In the genomic region with DNA sequence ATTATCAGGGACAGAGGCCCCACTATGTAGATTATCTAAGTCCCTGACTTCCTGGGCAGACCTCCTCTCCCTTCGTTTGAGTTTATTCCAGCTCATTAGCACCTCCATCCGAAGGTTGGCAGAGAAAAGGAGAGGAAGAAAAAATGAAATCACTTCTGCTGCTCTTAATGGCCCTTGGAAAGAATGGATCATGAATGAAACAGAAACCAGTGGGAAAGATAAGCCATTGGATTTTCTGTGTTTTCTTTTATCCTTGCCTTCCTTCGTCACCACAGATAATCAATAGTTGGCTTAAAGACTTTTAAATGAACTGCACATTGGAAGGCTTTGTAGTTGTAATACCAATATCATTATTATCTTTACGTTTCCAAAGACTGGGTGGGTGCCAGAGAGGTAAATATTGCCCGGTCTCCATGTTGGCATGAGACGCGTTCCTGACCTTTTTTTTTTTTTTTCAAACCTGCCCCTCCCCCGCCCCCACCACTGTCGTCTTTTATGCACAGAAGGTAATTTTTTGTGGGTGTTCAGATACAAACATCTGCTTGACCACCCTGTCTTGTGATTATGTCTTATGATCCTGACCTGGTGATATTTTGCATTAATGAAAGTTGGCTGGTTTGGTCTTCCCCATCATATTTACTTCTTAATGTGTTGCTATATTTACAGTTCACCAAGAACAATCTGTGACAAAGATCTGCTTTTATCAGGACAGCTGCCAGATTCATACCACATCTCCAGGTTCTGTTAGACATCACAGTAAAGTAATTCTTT, we compare ENCODE assay signal across 11 cellular contexts.
DNase-seq lines count a peak whose midpoint lies in the region; ATAC-seq and TF ChIP-seq lines count a peak whose summit lies in the region.
"Had no signal": no experiment of that assay in that cellular context is flagged by ENCODE, and none has a peak within 500 bp of the region (broad histone marks: within the 10 kb centered on the region; RNA-seq: fewer than 3 reads in every experiment).

No MANE protein-coding gene starts in this region.

- intact Hi-C loops in thyroid gland (cut with DNase I) = no loop called here

- peak overlapping the region; percentile 95 for H3K27ac Mint-ChIP-seq in activated naive CD8-positive, alpha-beta T cell treated with anti-CD3 and anti-CD28 coated beads, Interleukin-2, amount 50 U/mL, for 24 hours
- peak overlapping the region; percentile 42 to 94 (median 85) for H3K27ac Mint-ChIP-seq in nephron

- H3K9me3 ChIP-seq in DOHH2 (ENCODE audit: control insufficient read depth, insufficient read depth, low read length) = 0 out of 2 replicates have a peak, but pooled peaks cover 6% of the 10 kb centered on the region
- no peaks in the 10 kb centered on the region for H3K9me3 ChIP-seq in thyroid gland

- H3K27me3 Mint-ChIP-seq in activated naive CD8-positive, alpha-beta T cell treated with anti-CD3 and anti-CD28 coated beads, Interleukin-2, amount 50 U/mL, for 24 hours = no peaks in the 10 kb centered on the region
- H3K27me3 Mint-ChIP-seq in nephron (ENCODE audit: low read depth) = no peaks in the 10 kb centered on the region
- H3K27me3 Mint-ChIP-seq: naive thymus-derived CD8-positive, alpha-beta T cell had no signal

- peak; percentile 42 for ATAC-seq in HG02798 (IDR thresholded peaks at IDR 0.05; ENCODE audit: poor library complexity, unreplicated experiment)
- no peak for ATAC-seq in activated naive CD8-positive, alpha-beta T cell treated with anti-CD3 and anti-CD28 coated beads, Interleukin-2, amount 50 U/mL, for 24 hours
- ATAC-seq in HG03097 (IDR thresholded peaks at IDR 0.05; ENCODE audit: low FRiP score, unreplicated experiment) = no peak
- ATAC-seq: naive thymus-derived CD8-positive, alpha-beta T cell had no signal

- no peaks in the 10 kb centered on the region for H4K20me1 ChIP-seq in DOHH2 (ENCODE audit: control insufficient read depth, insufficient read depth, low read depth, low read length)

- no peak for TF ChIP-seq CTCF in DOHH2 (IDR thresholded peaks at IDR 0.05; ENCODE audit: low read depth, low read length, poor library complexity, severe bottlenecking)
- TF ChIP-seq CTCF in nephron (IDR thresholded peaks at IDR 0.05; ENCODE audit: unreplicated experiment in 3 of 3) = no peak
- no peak for TF ChIP-seq CTCF in thyroid gland (IDR thresholded peaks at IDR 0.05)

- H3K9me3 Mint-ChIP-seq in activated naive CD8-positive, alpha-beta T cell treated with anti-CD3 and anti-CD28 coated beads, Interleukin-2, amount 50 U/mL, for 24 hours = peaks cover 9% of the 10 kb centered on the region
- H3K9me3 Mint-ChIP-seq in nephron = peaks cover 5% of the 10 kb centered on the region
- H3K9me3 Mint-ChIP-seq: naive thymus-derived CD8-positive, alpha-beta T cell had no signal

- DNase-seq in activated naive CD8-positive, alpha-beta T cell treated with anti-CD3 and anti-CD28 coated beads, Interleukin-2, amount 50 U/mL, for 24 hours = no peak
- no peak for DNase-seq in NCI-H2227 (lab: John Stamatoyannopoulos, UW; ENCODE audit: unreplicated experiment)
- no peak for DNase-seq in thyroid gland
- no peak for DNase-seq in NCI-H1048 (lab: John Stamatoyannopoulos, UW)
- DNase-seq: DMS79 treated with DMSO at 0.1 percent for 48 hours; naive thymus-derived CD8-positive, alpha-beta T cell; WERI-Rb-1 had no signal

- H3K4me3 Mint-ChIP-seq in activated naive CD8-positive, alpha-beta T cell treated with anti-CD3 and anti-CD28 coated beads, Interleukin-2, amount 50 U/mL, for 24 hours = peak overlapping the region; percentile 12
- H3K4me3 Mint-ChIP-seq in nephron = peak overlapping the region in 2 of 3 experiments; percentile 26 to 58

- peaks cover 66% of the 10 kb centered on the region for H3K4me1 Mint-ChIP-seq in activated naive CD8-positive, alpha-beta T cell treated with anti-CD3 and anti-CD28 coated beads, Interleukin-2, amount 50 U/mL, for 24 hours
- peaks cover 61% of the 10 kb centered on the region for H3K4me1 Mint-ChIP-seq in nephron

- peaks cover 43% of the 10 kb centered on the region for H3K36me3 Mint-ChIP-seq in activated naive CD8-positive, alpha-beta T cell treated with anti-CD3 and anti-CD28 coated beads, Interleukin-2, amount 50 U/mL, for 24 hours (ENCODE audit: low read depth)
- H3K36me3 Mint-ChIP-seq in nephron (ENCODE audit: low read depth) = peaks cover 22% of the 10 kb centered on the region

- no peak for TF ChIP-seq POLR2A in thyroid gland (IDR thresholded peaks at IDR 0.05)

- H3K9me2 ChIP-seq in DOHH2 (replicated peaks; ENCODE audit: control insufficient read depth, low read length) = no peaks in the 10 kb centered on the region

- peaks cover 66% of the 10 kb centered on the region for H3K79me2 ChIP-seq in DOHH2 (ENCODE audit: control insufficient read depth, low read length)

- H3K27ac ChIP-seq in DOHH2 (ENCODE audit: low read depth, low read length) (peak overlapping the region; percentile 7; the same call in 1 of the 2 replicates), thyroid gland (no peak overlapping the region)
- H3K27ac ChIP-seq: WERI-Rb-1 had no signal

- H3K36me3 ChIP-seq in DOHH2 (ENCODE audit: control insufficient read depth, low read length) (peaks cover 26% of the 10 kb centered on the region), thyroid gland (no peaks in the 10 kb centered on the region)
- H3K36me3 ChIP-seq: WERI-Rb-1 had no signal

- H3F3A ChIP-seq in DOHH2 (ENCODE audit: control insufficient read depth, insufficient read depth) = 0 out of 2 replicates have a peak, but pooled peaks cover 2% of the 10 kb centered on the region

- H3K4me1 ChIP-seq in DOHH2 (ENCODE audit: control insufficient read depth, low read length) (peaks cover 88% of the 10 kb centered on the region), thyroid gland (no peaks in the 10 kb centered on the region)

- 78 to 86% methylated on average over 9 of the region's 9 CpGs for WGBS in thyroid gland, 2 donors

- no peaks in the 10 kb centered on the region for H3K27me3 ChIP-seq in DOHH2 (ENCODE audit: control insufficient read depth, low read length)
- no peaks in the 10 kb centered on the region for H3K27me3 ChIP-seq in thyroid gland

- H3K4me3 ChIP-seq in DOHH2 (ENCODE audit: low read length) = no peak overlapping the region
- no peak overlapping the region for H3K4me3 ChIP-seq in thyroid gland (replicated peaks in 1 of 3)

- H3K4me2 ChIP-seq in DOHH2 (ENCODE audit: low read length) = 0 out of 2 replicates have a peak overlapping the region, but pooled peaks have one; percentile 61
